8 cellular contexts compared by ENCODE assay signal in genomic region chr2:20350105-20350712, GRCh38. TPM values are rescaled to one million over a fixed set of nuclear protein-coding genes. Genes with fewer than 3 reads are reported as not detected.
DNase-seq lines count a peak whose midpoint lies in the region; ATAC-seq, FAIRE-seq and TF ChIP-seq lines count a peak whose summit lies in the region.

No MANE protein-coding gene starts in this region.

- peaks cover 53% of the 10 kb centered on the region for H3K79me2 ChIP-seq in keratinocyte (ENCODE audit: control insufficient read depth, insufficient read depth, low read length)

- H3K27ac ChIP-seq in brain microvascular endothelial cell = peak overlapping the region; percentile 80
- H3K27ac ChIP-seq in keratinocyte (ENCODE audit: control insufficient read depth, insufficient read depth, low read length) = peak overlapping the region; percentile 84

- no peak for FAIRE-seq in keratinocyte (lab: Jason Lieb, UNC)

- H3K9me1 ChIP-seq in keratinocyte (ENCODE audit: control insufficient read depth, extremely low read depth, insufficient read depth, low read length) = peaks cover 6% of the 10 kb centered on the region

- TF ChIP-seq EP300 in Ishikawa (IDR thresholded peaks at IDR 0.05; ENCODE audit: borderline replicate concordance) = no peak

- TF ChIP-seq CTCF in GM10266 (IDR thresholded peaks at IDR 0.05; ENCODE audit: control insufficient read depth, insufficient read depth, low read depth, missing control alignments) (no peak), brain microvascular endothelial cell (IDR thresholded peaks at IDR 0.05; ENCODE audit: low read depth, low read length, missing control alignments) (no peak), keratinocyte (optimal IDR thresholded peaks at IDR 0.05 in 1 of 3, IDR thresholded peaks at IDR 0.05 in 1 of 3, conservative IDR thresholded peaks at IDR 0.05 in 1 of 3; ENCODE audit: extremely low read depth in 1 of 3, insufficient read depth in 2 of 3, low read length in 3 of 3) (no peak)

- H3K4me1 ChIP-seq in keratinocyte (ENCODE audit: control insufficient read depth, extremely low read depth, insufficient read depth, low read length) = peaks cover 46% of the 10 kb centered on the region

- H4K20me1 ChIP-seq in keratinocyte (ENCODE audit: control insufficient read depth, extremely low read depth, insufficient read depth, low read length) = peaks cover 12% of the 10 kb centered on the region

- H3K36me3 ChIP-seq in brain microvascular endothelial cell (replicated peaks) (no peaks in the 10 kb centered on the region), keratinocyte (ENCODE audit: control insufficient read depth in 2 of 2, extremely low read depth in 1 of 2, insufficient read depth in 2 of 2, low read length in 2 of 2) (peaks cover 0 to 5% of the 10 kb centered on the region in 2 experiments)

- H3K9me3 ChIP-seq in keratinocyte (ENCODE audit: control insufficient read depth, low read depth, low read length) = no peaks in the 10 kb centered on the region

- dilution Hi-C loops in keratinocyte (cut with MboI; ENCODE audit: extremely low pct_ligation_motif_present, low sequenced_read_pairs) = no loop called here

- H3K4me3 ChIP-seq in brain microvascular endothelial cell (ENCODE audit: low read depth, low read length) (peak overlapping the region; percentile 90), keratinocyte (ENCODE audit: control insufficient read depth in 2 of 3, extremely low read depth in 1 of 3, insufficient read depth in 2 of 3, low read depth in 1 of 3, low read length in 3 of 3) (peak overlapping the region; percentile 72 to 95 (median 89))

- H3K27me3 ChIP-seq in brain microvascular endothelial cell (replicated peaks) = no peaks in the 10 kb centered on the region
- no peaks in the 10 kb centered on the region for H3K27me3 ChIP-seq in keratinocyte (ENCODE audit: control insufficient read depth, extremely low read depth, insufficient read depth, low read length)

- peak overlapping the region; percentile 55 for H3K4me2 ChIP-seq in keratinocyte (ENCODE audit: control insufficient read depth, extremely low read depth, insufficient read depth, low read depth, low read length)

- peak; percentile 63 for DNase-seq in GM10266 (ENCODE audit: extremely low spot score)
- DNase-seq in T-helper 9 cell = peak; percentile 47
- no peak for DNase-seq in brain microvascular endothelial cell
- DNase-seq in keratinocyte (ENCODE audit: low read depth, low spot score) = no peak
- DNase-seq in stimulated activated CD4-positive, alpha-beta T cell treated with anti-CD3 and anti-CD28 coated beads, Interleukin-12 subunit alpha, Interleukin-12 subunit beta, amount 100 ng/mL, for 48 hours (ENCODE audit: low read depth in 2 of 3, low spot score in 1 of 3) = peak in 2 of 3 donors; percentile 40 to 57
- no peak for DNase-seq in OCI-M2 (lab: John Stamatoyannopoulos, UW; ENCODE audit: unreplicated experiment)

- in situ Hi-C loops in brain microvascular endothelial cell (cut with HindIII; ENCODE audit: low pct_ligation_motif_present, low sequenced_read_pairs) = no loop called here

- H3K9ac ChIP-seq in keratinocyte (ENCODE audit: control insufficient read depth, extremely low read depth, insufficient read depth, low read length) = peak overlapping the region; percentile 98

- H2AFZ ChIP-seq in keratinocyte (ENCODE audit: control insufficient read depth, low read length) = no peak overlapping the region

- ATAC-seq in GM21717 (IDR thresholded peaks at IDR 0.05; ENCODE audit: unreplicated experiment) = peak; percentile 36

- no peak for TF ChIP-seq RAD21 in Ishikawa (IDR thresholded peaks at IDR 0.05; ENCODE audit: low read depth)

TF ChIP-seq in Ishikawa, 13 proteins besides CTCF, POLR2A, EP300 and RAD21:
- TF ChIP-seq TCF12 (IDR thresholded peaks at IDR 0.05; ENCODE audit: low read depth) (no peak), ZBTB7A (IDR thresholded peaks at IDR 0.05; ENCODE audit: low read depth) (peak; percentile 77), FOXM1 (IDR thresholded peaks at IDR 0.05; ENCODE audit: borderline replicate concordance, low read depth) (no peak), EGR1 (IDR thresholded peaks at IDR 0.05) (peak; percentile 76), YY1 (IDR thresholded peaks at IDR 0.05; ENCODE audit: low read depth) (no peak), USF1 (IDR thresholded peaks at IDR 0.05) (no peak), TEAD4 (IDR thresholded peaks at IDR 0.05) (no peak), CREB1 (IDR thresholded peaks at IDR 0.05; ENCODE audit: low read depth) (no peak), NFIC (IDR thresholded peaks at IDR 0.05) (0 out of 2 replicates have a peak, but pooled peaks have one; percentile 10), REST (IDR thresholded peaks at IDR 0.05; ENCODE audit: low read depth) (no peak), MAX (IDR thresholded peaks at IDR 0.05) (peak; percentile 30; the same call in 1 of the 2 replicates), CEBPB (IDR thresholded peaks at IDR 0.05) (no peak), TAF1 (IDR thresholded peaks at IDR 0.05; ENCODE audit: low read depth) (peak; percentile 54; the same call in 1 of the 2 replicates)

RNA-seq across cellular contexts. Expression of gene PUM2, which starts 0.4 kb away (rescaled TPM):
- polyA plus RNA-seq in keratinocyte = 30.1 to 47.5 TPM (median 46.5 TPM) in 3 replicates
- 48.2 TPM for polyA plus RNA-seq in keratinocyte (2011; ENCODE audit: low read depth)
- 19.3 and 37.4 TPM in 2 replicates for polyA plus RNA-seq in keratinocyte (2011; cell fraction: cytosol; rRNA removed)
- polyA plus RNA-seq in keratinocyte (2011; cell fraction: nucleus; rRNA removed) = 37.6 and 46.9 TPM in 2 replicates
- polyA plus RNA-seq in keratinocyte (2012; ENCODE audit: low replicate concordance) = 27.5 and 37.3 TPM in 2 replicates
- 60.6 to 185 TPM (median 170 TPM) in 3 replicates for polyA minus RNA-seq in keratinocyte
- polyA minus RNA-seq in keratinocyte (2011; cell fraction: cytosol; rRNA and poly(A)+ RNA removed) = 51.0 TPM
- 68.8 and 121 TPM in 2 replicates for polyA minus RNA-seq in keratinocyte (2011; cell fraction: nucleus; rRNA and poly(A)+ RNA removed)

Comparison
In these comparisons a context has a peak if more than half of its experiments do, and no peak if none do; other contexts are left out.
1. DNase-seq: peak in GM10266 (single experiment), T-helper 9 cell (single experiment) and stimulated activated CD4-positive, alpha-beta T cell treated with anti-CD3 and anti-CD28 coated beads, Interleukin-12 subunit alpha, Interleukin-12 subunit beta, amount 100 ng/mL, for 48 hours (2 of 3); none in brain microvascular endothelial cell (single experiment), keratinocyte (single experiment) and OCI-M2 (single experiment).